Comparison of ENCODE assay signal across 31 cellular contexts in genomic region chr15:97645758-97646157, GRCh38.
"Had no signal": no experiment of that assay in that cellular context is flagged by ENCODE, and none has a peak within 500 bp of the region (broad histone marks: within the 10 kb centered on the region; RNA-seq: fewer than 3 reads in every experiment).

No MANE protein-coding gene starts in this region.

- H3K4me2 ChIP-seq: neural progenitor cell, smooth muscle cell had no signal

- H3K4me1 ChIP-seq: neural progenitor cell, parathyroid adenoma, spleen, suprapubic skin, testis, tibial artery, transverse colon, upper lobe of right lung, uterus had no signal

- H3K36me3 ChIP-seq: neural progenitor cell, ovary, spleen, suprapubic skin, tibial artery, transverse colon, upper lobe of right lung, uterus had no signal

- H3K9ac ChIP-seq: neural progenitor cell, parathyroid adenoma had no signal

- H3K79me2 ChIP-seq: parathyroid adenoma had no signal

- H3K4me1 Mint-ChIP-seq: natural killer cell; nephron; neural progenitor cell; stimulated activated memory B cell treated with anti-CD40 and anti-IgM and Interleukin-4, amounts not matched to agents 10 μg/mL and 1 μg/mL and 100 μg/mL, for 72 hours; stimulated activated naive CD8-positive, alpha-beta T cell treated with anti-CD3 and anti-CD28 coated beads, Interleukin-15, amount 100 ng/mL, for 72 hours had no signal

- H3K4me3 Mint-ChIP-seq: natural killer cell; nephron; neural progenitor cell; stimulated activated memory B cell treated with anti-CD40 and anti-IgM and Interleukin-4, amounts not matched to agents 10 μg/mL and 1 μg/mL and 100 μg/mL, for 72 hours; stimulated activated naive CD8-positive, alpha-beta T cell treated with anti-CD3 and anti-CD28 coated beads, Interleukin-15, amount 100 ng/mL, for 72 hours; type B pancreatic cell had no signal

- DNase-seq: natural killer cell; occipital lobe; ovary; posterior cingulate gyrus; psoas muscle; right cardiac atrium; spleen; stimulated activated CD4-positive, alpha-beta T cell treated with anti-CD3 and anti-CD28 coated beads, Interleukin-12 subunit alpha, Interleukin-12 subunit beta, amount 100 ng/mL, for 4 hours; stimulated activated CD4-positive, alpha-beta T cell treated with anti-CD3 and anti-CD28 coated beads, Interleukin-1b, Interleukin-23, amount 100 ng/mL, for 48 hours; stimulated activated CD4-positive, alpha-beta T cell treated with anti-CD3 and anti-CD28 coated beads, Interleukin-4, amount 100 ng/mL, for 1 hour; stimulated activated CD4-positive, alpha-beta T cell treated with anti-CD3 and anti-CD28 coated beads, Interleukin-4, amount 100 ng/mL, for 4 hours; stimulated activated CD8-positive, alpha-beta memory T cell treated with anti-CD3 and anti-CD28 coated beads, Interleukin-4, amount 100 ng/mL, for 48 hours; stimulated activated naive CD4-positive, alpha-beta T cell; stimulated activated naive CD8-positive, alpha-beta T cell treated with anti-CD3 and anti-CD28 coated beads, Interleukin-15, amount 100 ng/mL, for 72 hours; stimulated activated naive CD8-positive, alpha-beta T cell treated with anti-CD3 and anti-CD28 coated beads, Interleukin-15, Interleukin-2, amounts not matched to agents 100 U/mL and 50 U/mL, for 24 hours; substantia nigra; testis; tibial artery; transverse colon; upper lobe of right lung; uterus had no signal

- H3K4me3 ChIP-seq: neural progenitor cell, ovary, psoas muscle, skin epidermis, smooth muscle cell, spleen, suprapubic skin, testis, tibial artery, transverse colon, upper lobe of right lung, uterus had no signal

- H3K27me3 Mint-ChIP-seq: stimulated activated memory B cell treated with anti-CD40 and anti-IgM and Interleukin-4, amounts not matched to agents 10 μg/mL and 1 μg/mL and 100 μg/mL, for 72 hours; stimulated activated naive CD8-positive, alpha-beta T cell treated with anti-CD3 and anti-CD28 coated beads, Interleukin-15, amount 100 ng/mL, for 72 hours had no signal

- H3K9me3 Mint-ChIP-seq: neural progenitor cell; stimulated activated naive CD8-positive, alpha-beta T cell treated with anti-CD3 and anti-CD28 coated beads, Interleukin-15, amount 100 ng/mL, for 72 hours; type B pancreatic cell had no signal

- H3K36me3 Mint-ChIP-seq: natural killer cell; neural progenitor cell; stimulated activated memory B cell treated with anti-CD40 and anti-IgM and Interleukin-4, amounts not matched to agents 10 μg/mL and 1 μg/mL and 100 μg/mL, for 72 hours; type B pancreatic cell had no signal

- ATAC-seq: natural killer cell; psoas muscle; right cardiac atrium; sciatic nerve; stimulated activated memory B cell treated with anti-CD40 and anti-IgM and Interleukin-4, amounts not matched to agents 10 μg/mL and 1 μg/mL and 100 μg/mL, for 72 hours; stimulated activated naive CD8-positive, alpha-beta T cell treated with anti-CD3 and anti-CD28 coated beads, Interleukin-15, amount 100 ng/mL, for 72 hours; stimulated activated naive CD8-positive, alpha-beta T cell treated with anti-CD3 and anti-CD28 coated beads, Interleukin-15, Interleukin-2, amounts not matched to agents 100 U/mL and 50 U/mL, for 24 hours; upper lobe of right lung had no signal

- H3K27ac ChIP-seq: neural progenitor cell, ovary, parathyroid adenoma, psoas muscle, skin epidermis, spleen, suprapubic skin, testis, tibial artery, transverse colon, upper lobe of right lung, uterus had no signal

- H3K9me3 ChIP-seq: ovary, psoas muscle, suprapubic skin, testis, tibial artery, transverse colon, upper lobe of right lung, uterus had no signal

- H2AFZ ChIP-seq: neural progenitor cell, parathyroid adenoma had no signal

- H3K27me3 ChIP-seq: neural progenitor cell, ovary, spleen, suprapubic skin, testis, tibial artery, transverse colon, upper lobe of right lung, uterus had no signal

- H3K27ac Mint-ChIP-seq: natural killer cell; nephron; neural progenitor cell; progenitor cell of endocrine pancreas; stimulated activated memory B cell treated with anti-CD40 and anti-IgM and Interleukin-4, amounts not matched to agents 10 μg/mL and 1 μg/mL and 100 μg/mL, for 72 hours; stimulated activated naive CD8-positive, alpha-beta T cell treated with anti-CD3 and anti-CD28 coated beads, Interleukin-15, amount 100 ng/mL, for 72 hours; type B pancreatic cell had no signal
